Comparison of ENCODE assay signal across 20 cellular contexts in the genomic region with DNA sequence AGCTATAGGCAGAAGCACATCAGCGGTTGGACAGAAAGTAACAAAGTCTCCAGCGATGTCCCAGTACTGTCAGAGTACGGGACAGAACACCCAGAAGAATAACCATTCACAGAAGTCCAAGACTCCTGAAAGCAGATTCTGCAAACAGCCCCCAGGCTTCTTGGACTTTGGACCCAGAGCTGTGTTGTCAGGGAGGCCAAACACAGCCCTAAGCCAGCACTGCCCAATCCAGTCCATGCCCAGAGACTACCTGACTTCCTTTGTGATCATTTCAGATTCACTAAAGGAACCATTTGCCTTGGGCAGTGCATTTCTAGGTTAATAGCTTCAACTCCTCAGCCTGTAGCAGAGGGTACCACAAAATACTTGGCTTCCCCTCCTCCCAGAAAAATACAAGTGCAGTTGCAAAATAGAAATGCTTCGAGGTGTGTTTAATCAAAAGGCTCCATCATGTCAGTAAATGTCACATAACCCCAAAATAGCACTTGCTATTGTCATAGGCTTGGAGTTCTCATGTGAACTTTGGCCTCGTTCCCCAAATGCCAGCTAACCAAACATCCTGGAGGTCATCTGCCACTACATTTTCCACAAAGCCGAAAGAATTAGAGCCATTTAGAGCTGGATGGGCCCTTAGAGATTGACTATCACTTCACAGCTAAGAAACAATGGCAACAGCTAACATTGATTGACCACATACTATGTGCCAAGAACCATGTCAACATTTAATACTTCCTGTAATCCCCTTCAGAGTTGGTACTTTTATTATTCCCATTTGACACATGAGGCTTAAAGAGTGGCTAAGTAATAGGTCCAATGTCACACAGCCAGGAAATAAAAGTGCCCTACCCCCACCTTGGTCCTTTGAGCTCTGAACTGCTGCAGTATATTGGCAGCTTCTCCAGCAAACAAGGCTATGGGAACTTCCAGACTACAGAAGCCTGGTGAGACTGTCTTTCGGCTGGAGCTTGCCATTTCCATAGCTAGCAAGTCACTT.
A peak's percentile ranks its signal among the peaks of the same experiment; 100 is the strongest.
DNase-seq lines count a peak whose midpoint lies in the region; ATAC-seq and FAIRE-seq lines count a peak whose summit lies in the region.
"Had no signal": no experiment of that assay in that cellular context is flagged by ENCODE, and none has a peak within 500 bp of the region (broad histone marks: within the 10 kb centered on the region; RNA-seq: fewer than 3 reads in every experiment).

No MANE protein-coding gene starts in this region.

- no peaks in the 10 kb centered on the region for H3K79me2 ChIP-seq in mesendoderm (ENCODE audit: control insufficient read depth, insufficient read depth, low read length)

- no peak overlapping the region for H2BK120ac ChIP-seq in mesendoderm (ENCODE audit: low read depth, low read length)

- POLR2A ChIA-PET in activated CD4-positive, alpha-beta memory T cell treated with anti-CD3 and anti-CD28 coated beads, Interleukin-2, amount 10 ng/mL, durations not matched to agents 7 days and 5 days (lab: Charles Lee): interaction anchor here (1.1 kb wide), 1 partner anchor 52 kb away, joined by 3 read pairs; no protein-coding TSS in a partner anchor
- POLR2A ChIA-PET in activated CD4-positive, alpha-beta memory T cell treated with anti-CD3 and anti-CD28 coated beads for 36 hours (lab: Charles Lee): no interaction called here

- DNase-seq in Right ventricle myocardium superior (no peak), left cardiac atrium (no peak), NCI-H774 (lab: John Stamatoyannopoulos, UW) (peak; percentile 15), mesendoderm (no peak), small intestine (peak; percentile 49), ecto neural progenitor cell (ENCODE audit: low spot score) (no peak)
- no peak for DNase-seq in activated CD4-positive, alpha-beta memory T cell treated with anti-CD3 and anti-CD28 coated beads, Interleukin-2, amount 10 ng/mL, durations not matched to agents 7 days and 5 days
- DNase-seq in activated CD4-positive, alpha-beta memory T cell treated with anti-CD3 and anti-CD28 coated beads for 36 hours: no peak
- DNase-seq: activated CD4-positive, alpha-beta T cell treated with anti-CD3 and anti-CD28 coated beads, Interleukin-2, amount 50 U/mL, for 1 hour; activated gamma-delta T cell; cortex of kidney; HFFc6; NCI-H1436; NCI-H748 treated with DMSO at 0.1 percent for 48 hours; stimulated activated CD4-positive, alpha-beta T cell treated with anti-CD3 and anti-CD28 coated beads, Interleukin-12 subunit alpha, Interleukin-12 subunit beta, amount 100 ng/mL, for 4 hours; T-helper 17 cell had no signal

- ATAC-seq in Right ventricle myocardium superior (ENCODE audit: poor library complexity) (peak; percentile 51), left cardiac atrium (no peak)
- ATAC-seq: T-helper 17 cell had no signal

- peak overlapping the region; percentile 58 for H3K56ac ChIP-seq in mesendoderm (ENCODE audit: low read length)

- no peak for FAIRE-seq in small intestine (lab: Jason Lieb, UNC)
- FAIRE-seq: A204.1 had no signal

- WGBS in mesendoderm (ENCODE audit: extremely low coverage, insufficient coverage, low lambda C conversion rate): no CpG with 5 or more reads among the region's 7 CpGs
- 79 to 83% (median 81%) methylated on average over 7 of the region's 7 CpGs for WGBS in small intestine, 3 donors

- H3K36me3 ChIP-seq in mesendoderm (ENCODE audit: control insufficient read depth, insufficient read depth, low read length): no peaks in the 10 kb centered on the region
- H3K36me3 ChIP-seq in small intestine (ENCODE audit: control insufficient read depth in 2 of 2, insufficient read depth in 2 of 2, low read length in 2 of 2): no peaks in the 10 kb centered on the region

- H3K4ac ChIP-seq in mesendoderm (ENCODE audit: low read depth, low read length): no peak overlapping the region

- no peaks in the 10 kb centered on the region for H3K9me3 Mint-ChIP-seq in activated CD4-positive, alpha-beta memory T cell treated with anti-CD3 and anti-CD28 coated beads, Interleukin-2, amount 10 ng/mL, durations not matched to agents 7 days and 5 days
- H3K9me3 Mint-ChIP-seq in activated CD4-positive, alpha-beta memory T cell treated with anti-CD3 and anti-CD28 coated beads for 36 hours: no peaks in the 10 kb centered on the region
- H3K9me3 Mint-ChIP-seq: HFFc6; memory B cell; naive thymus-derived CD8-positive, alpha-beta T cell had no signal

- CTCF ChIA-PET in activated CD4-positive, alpha-beta memory T cell treated with anti-CD3 and anti-CD28 coated beads, Interleukin-2, amount 10 ng/mL, durations not matched to agents 7 days and 5 days (lab: Charles Lee): interaction anchor here (1.5 kb wide), 1 partner anchor 267 kb away, joined by 4 read pairs; no protein-coding TSS in a partner anchor
- CTCF ChIA-PET in activated CD4-positive, alpha-beta memory T cell treated with anti-CD3 and anti-CD28 coated beads for 36 hours (lab: Charles Lee): no interaction called here

- H2BK5ac ChIP-seq in mesendoderm (ENCODE audit: low read length): peak overlapping the region; percentile 25

- H3K4me1 Mint-ChIP-seq in activated CD4-positive, alpha-beta memory T cell treated with anti-CD3 and anti-CD28 coated beads, Interleukin-2, amount 10 ng/mL, durations not matched to agents 7 days and 5 days: peaks cover 5% of the 10 kb centered on the region
- peaks cover 7% of the 10 kb centered on the region for H3K4me1 Mint-ChIP-seq in activated CD4-positive, alpha-beta memory T cell treated with anti-CD3 and anti-CD28 coated beads for 36 hours (ENCODE audit: low read depth)

- peak overlapping the region; percentile 69 for H3K18ac ChIP-seq in mesendoderm (ENCODE audit: low read length)

- H3K27ac Mint-ChIP-seq in activated CD4-positive, alpha-beta memory T cell treated with anti-CD3 and anti-CD28 coated beads, Interleukin-2, amount 10 ng/mL, durations not matched to agents 7 days and 5 days: no peak overlapping the region
- H3K27ac Mint-ChIP-seq in activated CD4-positive, alpha-beta memory T cell treated with anti-CD3 and anti-CD28 coated beads for 36 hours: no peak overlapping the region
- H3K27ac Mint-ChIP-seq: HFFc6, memory B cell had no signal

- peak overlapping the region; percentile 46 for H2AK5ac ChIP-seq in mesendoderm (ENCODE audit: low read length)

- no peaks in the 10 kb centered on the region for H3K79me1 ChIP-seq in mesendoderm (ENCODE audit: low read length)

- H3K4me1 ChIP-seq in mesendoderm (ENCODE audit: control insufficient read depth, low read depth, low read length): peaks cover 3% of the 10 kb centered on the region
- peaks cover 2 to 4% of the 10 kb centered on the region in 2 donors for H3K4me1 ChIP-seq in small intestine (ENCODE audit: control insufficient read depth in 2 of 2, insufficient read depth in 1 of 2, low read depth in 1 of 2, low read length in 1 of 2)

- no peak overlapping the region for H4K5ac ChIP-seq in mesendoderm (ENCODE audit: low read length)

- H2BK15ac ChIP-seq in mesendoderm (replicated peaks; ENCODE audit: low read depth): no peak overlapping the region

- H3K4me3 ChIP-seq in mesendoderm (ENCODE audit: low read length) (no peak overlapping the region), small intestine (ENCODE audit: low read depth in 1 of 2, low read length in 2 of 2) (no peak overlapping the region)

- no peaks in the 10 kb centered on the region for H3K36me3 Mint-ChIP-seq in activated CD4-positive, alpha-beta memory T cell treated with anti-CD3 and anti-CD28 coated beads, Interleukin-2, amount 10 ng/mL, durations not matched to agents 7 days and 5 days (ENCODE audit: low read depth)
- no peaks in the 10 kb centered on the region for H3K36me3 Mint-ChIP-seq in activated CD4-positive, alpha-beta memory T cell treated with anti-CD3 and anti-CD28 coated beads for 36 hours
- H3K36me3 Mint-ChIP-seq: memory B cell; naive thymus-derived CD8-positive, alpha-beta T cell had no signal

- no peak overlapping the region for H3K23ac ChIP-seq in mesendoderm (ENCODE audit: low read length)

- H3K9ac ChIP-seq in mesendoderm (ENCODE audit: low read length): no peak overlapping the region

- H3K4me3 Mint-ChIP-seq in activated CD4-positive, alpha-beta memory T cell treated with anti-CD3 and anti-CD28 coated beads, Interleukin-2, amount 10 ng/mL, durations not matched to agents 7 days and 5 days: no peak overlapping the region
- no peak overlapping the region for H3K4me3 Mint-ChIP-seq in activated CD4-positive, alpha-beta memory T cell treated with anti-CD3 and anti-CD28 coated beads for 36 hours
- H3K4me3 Mint-ChIP-seq: HFFc6, memory B cell, T-helper 17 cell had no signal

- no peaks in the 10 kb centered on the region for H3K27me3 Mint-ChIP-seq in activated CD4-positive, alpha-beta memory T cell treated with anti-CD3 and anti-CD28 coated beads, Interleukin-2, amount 10 ng/mL, durations not matched to agents 7 days and 5 days
- no peaks in the 10 kb centered on the region for H3K27me3 Mint-ChIP-seq in activated CD4-positive, alpha-beta memory T cell treated with anti-CD3 and anti-CD28 coated beads for 36 hours
- H3K27me3 Mint-ChIP-seq: naive thymus-derived CD8-positive, alpha-beta T cell; T-helper 17 cell had no signal

- H3K4me2 ChIP-seq in mesendoderm (ENCODE audit: low read length): no peak overlapping the region

- H3K27ac ChIP-seq in mesendoderm (ENCODE audit: low read depth, low read length) (no peak overlapping the region), small intestine (ENCODE audit: low read depth in 1 of 2, low read length in 1 of 2) (no peak overlapping the region)
- H3K27ac ChIP-seq: VCaP had no signal

- H4K8ac ChIP-seq in mesendoderm (ENCODE audit: low read depth, low read length): no peak overlapping the region

- intact Hi-C loops in Right ventricle myocardium superior (cut with DNase I): no loop called here
- intact Hi-C loops in left cardiac atrium (cut with DNase I): no loop called here
- intact Hi-C loops in activated CD4-positive, alpha-beta memory T cell treated with anti-CD3 and anti-CD28 coated beads for 36 hours (cut with micrococcal nuclease): no loop called here

- no peaks in the 10 kb centered on the region for H3K9me3 ChIP-seq in small intestine (ENCODE audit: control insufficient read depth, low read depth)

- H3K27me3 ChIP-seq in mesendoderm (ENCODE audit: insufficient read depth, low read length, poor library complexity): no peaks in the 10 kb centered on the region
- no peaks in the 10 kb centered on the region for H3K27me3 ChIP-seq in small intestine (ENCODE audit: control insufficient read depth in 2 of 2, insufficient read depth in 2 of 2, low read length in 2 of 2)

Comparison
In these comparisons a context has a peak if more than half of its experiments do, and no peak if none do; other contexts are left out.
1. DNase-seq: peak in NCI-H774 (single experiment) and small intestine (single experiment); none in Right ventricle myocardium superior (single experiment), left cardiac atrium (single experiment), mesendoderm (single experiment), activated CD4-positive, alpha-beta memory T cell treated with anti-CD3 and anti-CD28 coated beads, Interleukin-2, amount 10 ng/mL, durations not matched to agents 7 days and 5 days (single experiment), activated CD4-positive, alpha-beta memory T cell treated with anti-CD3 and anti-CD28 coated beads for 36 hours (single experiment) and ecto neural progenitor cell (single experiment).